In the genomic region with DNA sequence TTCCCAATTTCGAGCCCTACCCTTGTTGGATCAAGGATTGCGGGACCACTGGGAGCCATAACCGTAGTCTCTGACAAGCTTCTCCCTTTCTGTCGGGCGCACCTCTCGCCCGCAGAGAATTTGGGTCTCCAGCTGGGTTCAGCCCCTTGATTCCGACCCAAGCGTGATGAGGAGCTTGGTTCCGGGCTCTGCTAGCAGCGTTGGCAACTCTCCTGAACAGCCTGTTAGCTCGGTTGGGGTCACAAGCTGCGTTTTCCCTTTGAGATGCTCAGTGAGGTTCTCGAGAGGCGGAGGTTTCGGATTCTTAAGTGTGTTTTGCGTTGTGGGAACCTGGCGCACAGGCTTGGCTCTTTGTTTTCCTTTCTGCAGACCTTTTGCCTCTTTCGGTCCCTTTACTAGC, we compare ENCODE assay signal across 8 cellular contexts. TPM values are rescaled to one million over a fixed set of nuclear protein-coding genes. Genes with fewer than 3 reads are reported as not detected.
DNase-seq lines count a peak whose midpoint lies in the region; ATAC-seq and TF ChIP-seq lines count a peak whose summit lies in the region.

No MANE protein-coding gene starts in this region.

- peak overlapping the region; percentile 88 for H3K27ac ChIP-seq in CD8-positive, alpha-beta T cell (ENCODE audit: low read depth, low read length)
- H3K27ac ChIP-seq in HUES64 (ENCODE audit: low read depth, low read length), result no peak overlapping the region; the same call in 1 of the 2 replicates
- peak overlapping the region; percentile 74 for H3K27ac ChIP-seq in hepatocyte
- H3K27ac ChIP-seq in skin epidermis, result peak overlapping the region; percentile 73 to 100 (median 93)

- WGBS in HUES64, result 2% methylated on average over 19 of the region's 19 CpGs
- under 1% methylated on average over 19 of the region's 19 CpGs for WGBS in hepatocyte (ENCODE audit: low lambda C conversion rate, missing lambda C conversion rate)

- H3K36me3 ChIP-seq in CD8-positive, alpha-beta T cell (ENCODE audit: insufficient read depth, low read length), result peaks cover 14% of the 10 kb centered on the region
- H3K36me3 ChIP-seq in HUES64 (ENCODE audit: insufficient read depth, low read length) (peaks cover 36% of the 10 kb centered on the region), hepatocyte (replicated peaks; ENCODE audit: insufficient read depth, low read depth) (no peaks in the 10 kb centered on the region)

- H3K9me3 ChIP-seq in CD8-positive, alpha-beta T cell (ENCODE audit: low read length), result no peaks in the 10 kb centered on the region
- H3K9me3 ChIP-seq in HUES64 (ENCODE audit: insufficient read depth, low read depth, low read length) (no peaks in the 10 kb centered on the region), hepatocyte (ENCODE audit: low read depth) (no peaks in the 10 kb centered on the region)

- intact Hi-C loops in CD8-positive, alpha-beta T cell (cut with DNase I, micrococcal nuclease), result no loop called here

- H3K4me3 Mint-ChIP-seq in CD8-positive, alpha-beta T cell, result peak overlapping the region; percentile 90
- peak overlapping the region; percentile 94 for H3K4me3 Mint-ChIP-seq in activated naive CD4-positive, alpha-beta T cell treated with anti-CD3 and anti-CD28 coated beads, Interleukin-2, amount 50 U/mL, for 24 hours

- TF ChIP-seq CTCF in CD8-positive, alpha-beta T cell (IDR thresholded peaks at IDR 0.05), result no peak
- no peak for TF ChIP-seq CTCF in hepatocyte (IDR thresholded peaks at IDR 0.05; ENCODE audit: poor library complexity)

- peaks cover 27% of the 10 kb centered on the region for H3K79me2 ChIP-seq in hepatocyte

- H3K9me3 Mint-ChIP-seq in CD8-positive, alpha-beta T cell, result no peaks in the 10 kb centered on the region
- no peaks in the 10 kb centered on the region for H3K9me3 Mint-ChIP-seq in activated naive CD4-positive, alpha-beta T cell treated with anti-CD3 and anti-CD28 coated beads, Interleukin-2, amount 50 U/mL, for 24 hours

- CTCF ChIA-PET in CD8-positive, alpha-beta T cell (lab: Charles Lee), result interaction anchor here (0.5 to 6.5 kb wide), 2 partner anchors 36 to 47 kb away, joined by 3 to 51 read pairs; a partner anchor contains a TSS

- peak overlapping the region; percentile 62 for H2AFZ ChIP-seq in hepatocyte

- H3K4me1 ChIP-seq in CD8-positive, alpha-beta T cell (ENCODE audit: insufficient read depth, low read length), result peaks cover 16% of the 10 kb centered on the region
- H3K4me1 ChIP-seq in HUES64 (ENCODE audit: insufficient read depth, low read length), result peaks cover 7% of the 10 kb centered on the region; the same call in 1 of the 2 replicates
- H3K4me1 ChIP-seq in hepatocyte (ENCODE audit: insufficient read depth), result peaks cover 9% of the 10 kb centered on the region

- POLR2A ChIA-PET in CD8-positive, alpha-beta T cell (lab: Charles Lee), result interaction anchor here (0.5 to 4.1 kb wide), 9 partner anchors 8 to 361 kb away, joined by 3 to 46 read pairs (median 6); a partner anchor contains a TSS

- H3K4me3 ChIP-seq in CD8-positive, alpha-beta T cell (ENCODE audit: low read depth, low read length), result peak overlapping the region; percentile 87
- H3K4me3 ChIP-seq in HUES64 (ENCODE audit: low read length) (peak overlapping the region; percentile 83), hepatocyte (peak overlapping the region; percentile 88), skin epidermis (peak overlapping the region; percentile 82 to 100 (median 90))

- peak in 4 of 7 experiments; percentile 12 to 49 (median 26) for DNase-seq in CD8-positive, alpha-beta T cell
- peak; percentile 46 for DNase-seq in hepatocyte (ENCODE audit: low spot score)
- DNase-seq in NCI-H1092 (lab: John Stamatoyannopoulos, UW), result no peak

- H3K36me3 Mint-ChIP-seq in CD8-positive, alpha-beta T cell, result peaks cover 35% of the 10 kb centered on the region
- peaks cover 15% of the 10 kb centered on the region for H3K36me3 Mint-ChIP-seq in activated naive CD4-positive, alpha-beta T cell treated with anti-CD3 and anti-CD28 coated beads, Interleukin-2, amount 50 U/mL, for 24 hours

- peak overlapping the region; percentile 94 for H3K27ac Mint-ChIP-seq in CD8-positive, alpha-beta T cell
- H3K27ac Mint-ChIP-seq in activated naive CD4-positive, alpha-beta T cell treated with anti-CD3 and anti-CD28 coated beads, Interleukin-2, amount 50 U/mL, for 24 hours, result peak overlapping the region; percentile 88

- peak overlapping the region; percentile 88 for H3K4me2 ChIP-seq in hepatocyte

- no peak for ATAC-seq in CD8-positive, alpha-beta T cell
- ATAC-seq in HG02623 (IDR thresholded peaks at IDR 0.05; ENCODE audit: unreplicated experiment) (no peak), GM21515 (IDR thresholded peaks at IDR 0.05; ENCODE audit: unreplicated experiment) (no peak)

- H3K27me3 ChIP-seq in CD8-positive, alpha-beta T cell (ENCODE audit: insufficient read depth, low read length), result no peaks in the 10 kb centered on the region
- no peaks in the 10 kb centered on the region for H3K27me3 ChIP-seq in HUES64 (ENCODE audit: insufficient read depth, low read length)
- no peaks in the 10 kb centered on the region for H3K27me3 ChIP-seq in hepatocyte

- H3K4me1 Mint-ChIP-seq in CD8-positive, alpha-beta T cell (ENCODE audit: low read depth), result peaks cover 40% of the 10 kb centered on the region
- peaks cover 50% of the 10 kb centered on the region for H3K4me1 Mint-ChIP-seq in activated naive CD4-positive, alpha-beta T cell treated with anti-CD3 and anti-CD28 coated beads, Interleukin-2, amount 50 U/mL, for 24 hours

- H3K27me3 Mint-ChIP-seq in CD8-positive, alpha-beta T cell (ENCODE audit: low read depth), result no peaks in the 10 kb centered on the region
- H3K27me3 Mint-ChIP-seq in activated naive CD4-positive, alpha-beta T cell treated with anti-CD3 and anti-CD28 coated beads, Interleukin-2, amount 50 U/mL, for 24 hours, result no peaks in the 10 kb centered on the region

- H3K9ac ChIP-seq in HUES64 (ENCODE audit: low read depth, low read length), result peak overlapping the region; percentile 66

- peaks cover 3% of the 10 kb centered on the region for H4K20me1 ChIP-seq in hepatocyte (ENCODE audit: insufficient read depth, poor library complexity, severe bottlenecking)

- no peaks in the 10 kb centered on the region for H3K9me2 ChIP-seq in hepatocyte (replicated peaks; ENCODE audit: insufficient read depth)

RNA-seq across cellular contexts. Expression of a gene that starts 0.7 kb away (rescaled TPM):
- 10 to 100 TPM; 64.9 to 67.4 TPM for total RNA-seq in CD8-positive, alpha-beta T cell
- polyA plus RNA-seq in HUES64 (2013, experiment 1 of 2), result 12.9 TPM
- 12.7 TPM for polyA plus RNA-seq in HUES64 (2013, experiment 2 of 2)
- 17.3 and 20.8 TPM in 2 replicates for total RNA-seq in hepatocyte
- 8.1 and 8.6 TPM in 2 replicates for polyA plus RNA-seq in hepatocyte

RNA-seq across cellular contexts. Expression of a gene that starts 37.5 kb away (rescaled TPM):
- 10 to 100 TPM in 1 of 2 experiments, 1 to 10 TPM in 1; 8.4 to 10.1 TPM for total RNA-seq in CD8-positive, alpha-beta T cell
- polyA plus RNA-seq in HUES64 (2013, experiment 1 of 2), result 11.7 TPM
- 12.5 TPM for polyA plus RNA-seq in HUES64 (2013, experiment 2 of 2)
- total RNA-seq in hepatocyte, result 12.7 and 13.5 TPM in 2 replicates
- polyA plus RNA-seq in hepatocyte, result 20.6 and 24.4 TPM in 2 replicates

RNA-seq across cellular contexts. Expression of a gene that starts 37.8 kb away (rescaled TPM):
- total RNA-seq in CD8-positive, alpha-beta T cell, result 100 to 1,000 TPM; 179 to 202 TPM
- 34.9 TPM for polyA plus RNA-seq in HUES64 (2013, experiment 1 of 2)
- 37.7 TPM for polyA plus RNA-seq in HUES64 (2013, experiment 2 of 2)
- 85.5 and 96.2 TPM in 2 replicates for total RNA-seq in hepatocyte
- polyA plus RNA-seq in hepatocyte, result 27.2 and 28.3 TPM in 2 replicates

RNA-seq across cellular contexts. Expression of a gene that starts 48.9 kb away (rescaled TPM):
- total RNA-seq in CD8-positive, alpha-beta T cell, result 100 to 1,000 TPM; 460 to 476 TPM
- 183 TPM for polyA plus RNA-seq in HUES64 (2013, experiment 1 of 2)
- 219 TPM for polyA plus RNA-seq in HUES64 (2013, experiment 2 of 2)
- total RNA-seq in hepatocyte, result 216 and 240 TPM in 2 replicates
- 144 and 172 TPM in 2 replicates for polyA plus RNA-seq in hepatocyte
